1 cellular context compared by ENCODE assay signal in genomic region chr9:135504262-135505229, GRCh38.
TF ChIP-seq lines count a peak whose summit lies in the region.

No MANE protein-coding gene starts in this region.

TF ChIP-seq in GM12891, 5 proteins besides CTCF, POLR2A, EP300 and RAD21 (continued from another document):
- no peak for TF ChIP-seq POLR2AphosphoS5 (IDR thresholded peaks at IDR 0.05; ENCODE audit: low read depth, low read length)
- TF ChIP-seq TAF1 (IDR thresholded peaks at IDR 0.05; ENCODE audit: low read depth, low read length): no peak
- no peak for TF ChIP-seq PAX5 (IDR thresholded peaks at IDR 0.05; ENCODE audit: insufficient read depth, low read length, severe bottlenecking)
